8 cellular contexts compared by ENCODE assay signal in the genomic region with DNA sequence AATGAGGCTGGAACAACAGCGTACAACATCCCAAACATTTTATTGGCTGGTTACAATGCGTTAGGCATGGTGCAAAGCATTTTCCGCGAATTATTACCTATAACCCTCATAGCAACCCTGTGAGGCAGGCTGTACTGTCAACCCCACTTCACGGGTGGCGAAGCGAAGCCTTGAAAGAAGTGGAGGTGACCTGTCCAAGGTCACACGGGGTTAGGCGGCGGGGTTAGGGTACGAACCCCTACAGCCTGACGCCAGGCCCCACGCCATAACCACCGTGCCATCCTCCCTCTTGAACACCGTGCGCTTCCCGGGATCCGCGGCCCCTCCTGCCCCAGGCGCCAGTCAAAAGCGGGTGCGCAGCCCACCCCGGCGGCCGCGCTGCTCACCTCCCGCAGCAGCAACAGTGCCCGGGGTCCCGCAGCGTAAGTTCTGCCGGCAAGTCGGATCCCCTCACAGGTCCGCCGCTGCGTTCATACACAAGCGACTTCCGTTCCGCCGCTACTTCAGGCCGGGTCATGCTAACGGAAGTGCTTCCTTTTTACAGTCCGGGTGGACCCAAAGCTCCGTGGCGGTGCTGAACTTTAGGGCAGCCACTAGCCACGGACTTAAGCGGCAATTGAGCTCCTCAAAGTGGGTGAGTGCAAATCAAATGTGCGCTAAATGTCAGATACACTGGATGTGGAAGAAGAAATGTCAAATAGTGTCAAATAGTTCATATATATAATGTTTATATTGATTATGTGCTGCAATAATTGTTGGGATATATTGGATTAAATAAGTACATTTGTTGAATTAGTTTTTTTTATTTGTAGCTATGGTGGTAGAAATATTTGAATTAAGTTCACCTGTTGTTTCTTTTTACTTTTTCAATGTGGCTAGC. TPM values are rescaled to one million over a fixed set of nuclear protein-coding genes. Genes with fewer than 3 reads are reported as not detected.
A peak's percentile ranks its signal among the peaks of the same experiment; 100 is the strongest.
DNase-seq lines count a peak whose midpoint lies in the region; ATAC-seq, FAIRE-seq and TF ChIP-seq lines count a peak whose summit lies in the region.

CDK5RAP1 (minus strand) TSS at position 478 of the 880 bp plus-strand sequence. CDS start 4,455 bp downstream, outside the sequence.

- H3K27ac Mint-ChIP-seq in WTC11 (peak within 1 kb of the TSS; percentile 93), immature natural killer cell (peak within 1 kb of the TSS; percentile 85 to 96 (median 91))

- H3K4me3 ChIP-seq in bronchial epithelial cell (ENCODE audit: low read depth, low read length) (peak within 1 kb of the TSS; percentile 79), smooth muscle cell (peak within 1 kb of the TSS; percentile 86)

- POLR2A ChIA-PET in WTC11 (lab: Charles Lee): interaction anchor here (0.6 to 1.3 kb wide), 4 partner anchors 42 to 266 kb away, joined by 3 to 5 read pairs (median 4); partner anchors contain the start of genes ACTL10 and SNTA1

- peaks cover 7% of the 10 kb centered on the region for H3K4me1 ChIP-seq in smooth muscle cell (ENCODE audit: low read depth)

- peak within 1 kb of the TSS; percentile 89 for H3K9ac ChIP-seq in smooth muscle cell (ENCODE audit: low read depth)

- H3K36me3 Mint-ChIP-seq in WTC11: peaks cover 5% of the 10 kb centered on the region
- H3K36me3 Mint-ChIP-seq in immature natural killer cell: peaks cover 0 to 2% (median 0%) of the 10 kb centered on the region in 3 donors

- peaks cover 59% of the 10 kb centered on the region for H3K79me2 ChIP-seq in smooth muscle cell (ENCODE audit: low read depth)

- peak within 1 kb of the TSS; percentile 74 for H2AFZ ChIP-seq in smooth muscle cell (ENCODE audit: low read depth)

- H3K27me3 Mint-ChIP-seq in WTC11 (ENCODE audit: low read depth) (no peaks in the 10 kb centered on the region), immature natural killer cell (ENCODE audit: low read depth in 3 of 3) (no peaks in the 10 kb centered on the region)

- CTCF ChIA-PET in WTC11 (lab: Charles Lee): interaction anchor here (0.7 to 3.2 kb wide), 7 partner anchors 10 to 266 kb away, joined by 3 to 18 read pairs (median 3); partner anchors contain the start of gene ACTL10

- no peaks in the 10 kb centered on the region for H4K20me1 ChIP-seq in smooth muscle cell (ENCODE audit: low read depth)

- TF ChIP-seq CTCF in 22Rv1 (IDR thresholded peaks at IDR 0.05) (0 out of 2 replicates have a peak, but pooled peaks have one; percentile 23), WTC11 (IDR thresholded peaks at IDR 0.05) (no peak), bronchial epithelial cell (IDR thresholded peaks at IDR 0.05; ENCODE audit: insufficient read depth, low read length, severe bottlenecking) (no peak), smooth muscle cell (IDR thresholded peaks at IDR 0.05; ENCODE audit: borderline replicate concordance, insufficient read depth, poor library complexity, severe bottlenecking) (no peak)

- H3K4me2 ChIP-seq in smooth muscle cell: peak within 1 kb of the TSS; percentile 99

- H3K36me3 ChIP-seq in bronchial epithelial cell (ENCODE audit: control insufficient read depth, insufficient read depth, low read length) (no peaks in the 10 kb centered on the region), smooth muscle cell (ENCODE audit: low read depth) (no peaks in the 10 kb centered on the region)

- DNase-seq in NCI-H2227 treated with DMSO at 0.1 percent for 48 hours (lab: John Stamatoyannopoulos, UW) (peak; percentile 80), WTC11 (ENCODE audit: low spot score) (peak; percentile 83), bronchial epithelial cell (ENCODE audit: low read depth) (peak; percentile 77), immature natural killer cell (peak; percentile 79 to 83 (median 81)), smooth muscle cell (lab: John Stamatoyannopoulos, UW; ENCODE audit: unreplicated experiment) (peak; percentile 17)

- peaks cover 11% of the 10 kb centered on the region for H3K4me1 Mint-ChIP-seq in WTC11
- peaks cover 58 to 70% of the 10 kb centered on the region in 2 donors for H3K4me1 Mint-ChIP-seq in immature natural killer cell

- no peak for FAIRE-seq in bronchial epithelial cell (lab: Jason Lieb, UNC)

- H3K9me3 ChIP-seq in smooth muscle cell (replicated peaks; ENCODE audit: low read depth): no peaks in the 10 kb centered on the region

- H3K27ac ChIP-seq in 22Rv1 (peak within 1 kb of the TSS; percentile 36), smooth muscle cell (ENCODE audit: low read depth) (peak within 1 kb of the TSS; percentile 13)

- H3K4me3 Mint-ChIP-seq in WTC11: peak within 1 kb of the TSS; percentile 93
- peak within 1 kb of the TSS; percentile 97 to 99 (median 98) for H3K4me3 Mint-ChIP-seq in immature natural killer cell

- ATAC-seq in GM18519 (IDR thresholded peaks at IDR 0.05; ENCODE audit: low FRiP score, unreplicated experiment): peak; percentile 73
- peak; percentile 74 for ATAC-seq in HG03135 (IDR thresholded peaks at IDR 0.05; ENCODE audit: unreplicated experiment)
- ATAC-seq in WTC11: peak; percentile 87

- no peaks in the 10 kb centered on the region for H3K27me3 ChIP-seq in bronchial epithelial cell (ENCODE audit: control insufficient read depth, insufficient read depth, low read length)
- H3K27me3 ChIP-seq in smooth muscle cell (ENCODE audit: low read depth): no peaks in the 10 kb centered on the region

- H3K9me3 Mint-ChIP-seq in WTC11: no peaks in the 10 kb centered on the region
- H3K9me3 Mint-ChIP-seq in immature natural killer cell: no peaks in the 10 kb centered on the region

- H3F3A ChIP-seq in smooth muscle cell (ENCODE audit: low read depth): no peaks in the 10 kb centered on the region

- under 1% methylated on average over 47 of the region's 47 CpGs for WGBS in smooth muscle cell (ENCODE audit: low lambda C conversion rate)

TF ChIP-seq in WTC11, 78 proteins besides CTCF, POLR2A, EP300 and RAD21 (continues in another document):
- peak; percentile 85 for TF ChIP-seq SP1 (CRISPR knock-in tag; conservative IDR thresholded peaks at IDR 0.05)
- TF ChIP-seq SMAD4 (CRISPR knock-in tag; IDR thresholded peaks at IDR 0.05): peak; percentile 57; the same call in 1 of the 2 replicates
- TF ChIP-seq, protein P1, sequence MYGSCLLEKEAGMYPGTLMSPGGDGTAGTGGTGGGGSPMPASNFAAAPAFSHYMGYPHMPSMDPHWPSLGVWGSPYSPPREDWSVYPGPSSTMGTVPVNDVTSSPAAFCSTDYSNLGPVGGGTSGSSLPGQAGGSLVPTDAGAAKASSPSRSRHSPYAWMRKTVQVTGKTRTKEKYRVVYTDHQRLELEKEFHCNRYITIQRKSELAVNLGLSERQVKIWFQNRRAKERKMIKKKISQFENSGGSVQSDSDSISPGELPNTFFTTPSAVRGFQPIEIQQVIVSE (CRISPR knock-in tag; IDR thresholded peaks at IDR 0.05; ENCODE audit: borderline replicate concordance): no peak
- TF ChIP-seq NFATC4 (CRISPR knock-in tag; IDR thresholded peaks at IDR 0.05): no peak
- no peak for TF ChIP-seq ZNF121 (CRISPR knock-in tag; IDR thresholded peaks at IDR 0.05)
- TF ChIP-seq NFE2L1 (CRISPR knock-in tag; IDR thresholded peaks at IDR 0.05): no peak
- TF ChIP-seq ARID4B (CRISPR knock-in tag; IDR thresholded peaks at IDR 0.05; ENCODE audit: borderline replicate concordance): peak; percentile 83; the same call in 1 of the 2 replicates
- TF ChIP-seq, protein P2, sequence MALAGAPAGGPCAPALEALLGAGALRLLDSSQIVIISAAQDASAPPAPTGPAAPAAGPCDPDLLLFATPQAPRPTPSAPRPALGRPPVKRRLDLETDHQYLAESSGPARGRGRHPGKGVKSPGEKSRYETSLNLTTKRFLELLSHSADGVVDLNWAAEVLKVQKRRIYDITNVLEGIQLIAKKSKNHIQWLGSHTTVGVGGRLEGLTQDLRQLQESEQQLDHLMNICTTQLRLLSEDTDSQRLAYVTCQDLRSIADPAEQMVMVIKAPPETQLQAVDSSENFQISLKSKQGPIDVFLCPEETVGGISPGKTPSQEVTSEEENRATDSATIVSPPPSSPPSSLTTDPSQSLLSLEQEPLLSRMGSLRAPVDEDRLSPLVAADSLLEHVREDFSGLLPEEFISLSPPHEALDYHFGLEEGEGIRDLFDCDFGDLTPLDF (CRISPR knock-in tag; IDR thresholded peaks at IDR 0.05): no peak
- 0 out of 2 replicates have a peak, but pooled peaks have one; percentile 36 for TF ChIP-seq ZNF317 (CRISPR knock-in tag; IDR thresholded peaks at IDR 0.05; ENCODE audit: borderline replicate concordance, low read depth)

RNA-seq across cellular contexts. Expression of gene CDK5RAP1, which starts in this region (rescaled TPM):
- 47.6 to 56.3 TPM (median 52.8 TPM) in 3 replicates for total RNA-seq in WTC11 (2021)
- total RNA-seq in bronchial epithelial cell: 21.6 and 27.4 TPM in 2 replicates
- polyA plus RNA-seq in immature natural killer cell: 10 to 100 TPM; 20.4 to 32.3 (median 20.9) TPM
- 29.5 and 30.3 TPM in 2 replicates for total RNA-seq in smooth muscle cell
- 54.7 and 65.9 TPM in 2 replicates for polyA plus RNA-seq in smooth muscle cell

Comparison
In these comparisons a context has a peak if more than half of its experiments do, and no peak if none do; other contexts are left out.
1. Peak in every context shown above with its lines: DNase-seq, ATAC-seq, H3K4me3 ChIP-seq and H3K27ac ChIP-seq.
2. DNase-seq: peak in every context shown above with its lines; median percentile 83 in WTC11; 81 in immature natural killer cell; 80 in NCI-H2227 treated with DMSO at 0.1 percent for 48 hours; 77 in bronchial epithelial cell; 17 in smooth muscle cell.